ENCODE assay signal across 14 cellular contexts in genomic region chr17:78236362-78237127, GRCh38. TPM values are rescaled to one million over a fixed set of nuclear protein-coding genes. Genes with fewer than 3 reads are reported as not detected.
DNase-seq lines count a peak whose midpoint lies in the region; ATAC-seq and TF ChIP-seq lines count a peak whose summit lies in the region.
"Had no signal": no experiment of that assay in that cellular context is flagged by ENCODE, and none has a peak within 500 bp of the region (broad histone marks: within the 10 kb centered on the region; RNA-seq: fewer than 3 reads in every experiment).

No MANE protein-coding gene starts in this region.

- TF ChIP-seq EP300 in suprapubic skin (IDR thresholded peaks at IDR 0.05), result no peak

- TF ChIP-seq POLR2A in suprapubic skin (IDR thresholded peaks at IDR 0.05), result no peak

- 94 to 96% methylated on average over 20 of the region's 20 CpGs for WGBS in heart right ventricle, 2 donors
- WGBS in suprapubic skin, result 90% methylated on average over 11 of the region's 20 CpGs

- TF ChIP-seq CTCF in heart right ventricle (IDR thresholded peaks at IDR 0.05) (no peak), suprapubic skin (IDR thresholded peaks at IDR 0.05) (no peak)

- H3K36me3 ChIP-seq in H7 (replicated peaks; ENCODE audit: control insufficient read depth, insufficient read depth, low read length), result no peaks in the 10 kb centered on the region
- no peaks in the 10 kb centered on the region for H3K36me3 ChIP-seq in heart right ventricle
- no peaks in the 10 kb centered on the region for H3K36me3 ChIP-seq in suprapubic skin

- H3K27me3 Mint-ChIP-seq in stimulated activated naive B cell treated with anti-CD40 and anti-IgM and Interleukin-4, amounts not matched to agents 10 μg/mL and 1 μg/mL and 100 μg/mL, for 72 hours, result peaks cover 28 to 30% of the 10 kb centered on the region in 2 donors

- no peaks in the 10 kb centered on the region for H3K9me3 ChIP-seq in heart right ventricle
- H3K9me3 ChIP-seq in suprapubic skin, result no peaks in the 10 kb centered on the region
- H3K9me3 ChIP-seq: SK-N-SH had no signal

- peaks cover 0 to 1% of the 10 kb centered on the region in 2 donors for H3K36me3 Mint-ChIP-seq in stimulated activated naive B cell treated with anti-CD40 and anti-IgM and Interleukin-4, amounts not matched to agents 10 μg/mL and 1 μg/mL and 100 μg/mL, for 72 hours
- H3K36me3 Mint-ChIP-seq: CD4-positive, CD25-positive, alpha-beta regulatory T cell had no signal

- H3K27ac ChIP-seq in angular gyrus (ENCODE audit: low read depth, low read length), result peak overlapping the region; percentile 100
- no peak overlapping the region for H3K27ac ChIP-seq in heart right ventricle
- no peak overlapping the region for H3K27ac ChIP-seq in suprapubic skin
- H3K27ac ChIP-seq: GM23248, HL-60 had no signal

- peaks cover 0 to 2% of the 10 kb centered on the region in 2 donors for H3K9me3 Mint-ChIP-seq in stimulated activated naive B cell treated with anti-CD40 and anti-IgM and Interleukin-4, amounts not matched to agents 10 μg/mL and 1 μg/mL and 100 μg/mL, for 72 hours

- no peak for ATAC-seq in stimulated activated naive B cell treated with anti-CD40 and anti-IgM and Interleukin-4, amounts not matched to agents 10 μg/mL and 1 μg/mL and 100 μg/mL, for 72 hours (replicated peaks)
- no peak for ATAC-seq in heart right ventricle
- no peak for ATAC-seq in GM19351 (IDR thresholded peaks at IDR 0.05; ENCODE audit: unreplicated experiment)
- no peak for ATAC-seq in GM19023 (IDR thresholded peaks at IDR 0.05; ENCODE audit: unreplicated experiment)

- peak; percentile 55 for DNase-seq in H7
- DNase-seq in islet precursor cell, result peak; percentile 55
- no peak for DNase-seq in stimulated activated naive B cell treated with anti-CD40 and anti-IgM and Interleukin-4, amounts not matched to agents 10 μg/mL and 1 μg/mL and 100 μg/mL, for 72 hours
- DNase-seq in heart right ventricle, result no peak
- no peak for DNase-seq in suprapubic skin (ENCODE audit: low spot score in 2 of 2)
- DNase-seq: CD4-positive, CD25-positive, alpha-beta regulatory T cell; GM23248; NCI-H187 treated with DMSO at 0.1 percent for 48 hours; NCI-H345 had no signal

- H3K4me3 Mint-ChIP-seq in stimulated activated naive B cell treated with anti-CD40 and anti-IgM and Interleukin-4, amounts not matched to agents 10 μg/mL and 1 μg/mL and 100 μg/mL, for 72 hours, result no peak overlapping the region
- H3K4me3 Mint-ChIP-seq: CD4-positive, CD25-positive, alpha-beta regulatory T cell had no signal

- no peak overlapping the region for H3K4me3 ChIP-seq in H7 (ENCODE audit: insufficient read depth, low read depth, low read length)
- H3K4me3 ChIP-seq in heart right ventricle, result no peak overlapping the region
- H3K4me3 ChIP-seq in suprapubic skin, result no peak overlapping the region
- H3K4me3 ChIP-seq: GM23248 had no signal

- H3K27me3 ChIP-seq in H7 (ENCODE audit: control insufficient read depth, insufficient read depth, low read length), result peaks cover 16% of the 10 kb centered on the region
- H3K27me3 ChIP-seq in heart right ventricle, result peaks cover 9 to 18% (median 17%) of the 10 kb centered on the region in 7 donors
- H3K27me3 ChIP-seq in suprapubic skin, result peaks cover 22% of the 10 kb centered on the region

- intact Hi-C loops in heart right ventricle (cut with DNase I), result no loop called here

- H3K4me1 ChIP-seq in heart right ventricle (peaks cover 0 to 13% (median 5%) of the 10 kb centered on the region in 9 donors), suprapubic skin (peaks cover 8% of the 10 kb centered on the region)

- peaks cover 17 to 35% of the 10 kb centered on the region in 2 donors for H3K4me1 Mint-ChIP-seq in stimulated activated naive B cell treated with anti-CD40 and anti-IgM and Interleukin-4, amounts not matched to agents 10 μg/mL and 1 μg/mL and 100 μg/mL, for 72 hours

- H3K27ac Mint-ChIP-seq in stimulated activated naive B cell treated with anti-CD40 and anti-IgM and Interleukin-4, amounts not matched to agents 10 μg/mL and 1 μg/mL and 100 μg/mL, for 72 hours, result peak overlapping the region; percentile 51

RNA-seq across cellular contexts. Expression of gene TMEM235, which starts 5.1 kb away (rescaled TPM):
- not detected in 2 replicates for total RNA-seq in H7 (2014; rRNA removed; shearing (Covaris generic))
- total RNA-seq in heart right ventricle (not detected), suprapubic skin (not detected)
- polyA plus RNA-seq in heart right ventricle, result not detected
- total RNA-seq: CD4-positive, CD25-positive, alpha-beta regulatory T cell; GM23248 had no signal
- polyA plus RNA-seq: CD4-positive, CD25-positive, alpha-beta regulatory T cell; GM23248; SK-N-SH had no signal

RNA-seq across cellular contexts. Expression of gene BIRC5, which starts 22.5 kb away (rescaled TPM):
- 152 and 154 TPM in 2 replicates for total RNA-seq in H7 (2014; rRNA removed; shearing (Covaris generic))
- total RNA-seq in heart right ventricle (1 to 10 TPM in 3 of 10 donors, under 1 TPM in 5, not detected in 2; 0.13 to 7.6 (median 0.79) TPM), suprapubic skin (1 to 10 TPM; 3.7 to 9.6 (median 5.5) TPM)
- under 1 TPM; 0.22 to 0.28 TPM for polyA plus RNA-seq in heart right ventricle

RNA-seq across cellular contexts. Expression of gene AFMID, which starts 49.4 kb away (rescaled TPM):
- total RNA-seq in H7 (2014; rRNA removed; shearing (Covaris generic)), result 36.4 and 43.0 TPM in 2 replicates
- total RNA-seq in heart right ventricle, result 10 to 100 TPM; 23.7 to 42.4 (median 28.7) TPM
- 10 to 100 TPM; 13.0 to 17.3 TPM for polyA plus RNA-seq in heart right ventricle
- 10 to 100 TPM; 43.9 to 78.3 (median 66.1) TPM for total RNA-seq in suprapubic skin

RNA-seq across cellular contexts. Expression of gene TK1, which starts 49.7 kb away (rescaled TPM):
- total RNA-seq in H7 (2014; rRNA removed; shearing (Covaris generic)), result 48.4 and 56.5 TPM in 2 replicates
- total RNA-seq in heart right ventricle, result 10 to 100 TPM in 1 of 10 donors, 1 to 10 TPM in 4, under 1 TPM in 5; 0.33 to 12.7 (median 0.91) TPM
- polyA plus RNA-seq in heart right ventricle, result 1 to 10 TPM; 1.6 to 2.6 TPM
- 1 to 10 TPM; 1.0 to 9.1 (median 7.0) TPM for total RNA-seq in suprapubic skin

Comparison
In these comparisons a context has a peak if more than half of its experiments do, and no peak if none do; other contexts are left out.
1. DNase-seq: peak in H7 (single experiment) and islet precursor cell (single experiment); none in stimulated activated naive B cell treated with anti-CD40 and anti-IgM and Interleukin-4, amounts not matched to agents 10 μg/mL and 1 μg/mL and 100 μg/mL, for 72 hours (single experiment), heart right ventricle (0 of 2) and suprapubic skin (0 of 2).
2. RNA of gene BIRC5, which starts 22.5 kb away (total RNA-seq): 152 to 154 TPM in H7; 3.7 to 9.6 TPM in suprapubic skin and 0.13 to 7.6 TPM in heart right ventricle; every median in the first group is over 10 times any median in the second.